ENCODE assay signal across 23 cellular contexts in the genomic region with DNA sequence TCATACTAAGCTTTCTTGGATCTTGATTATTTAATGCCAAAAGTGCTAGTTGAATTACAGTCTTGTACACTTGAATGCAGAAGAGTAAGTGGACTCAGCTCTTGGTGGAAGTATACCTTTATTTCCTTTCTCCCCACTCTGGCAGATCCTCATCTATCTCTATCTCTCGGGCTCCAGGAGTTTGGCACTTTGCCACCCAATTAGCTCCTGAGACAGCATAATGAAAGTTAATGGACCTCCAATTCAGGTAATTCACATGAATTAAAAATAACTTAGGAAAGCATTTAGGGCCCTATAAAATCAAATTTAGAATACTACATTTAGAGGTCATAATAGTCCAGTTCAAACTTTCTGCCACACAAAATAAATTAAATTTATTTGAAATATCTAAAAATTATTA.
"Had no signal": no experiment of that assay in that cellular context is flagged by ENCODE, and none has a peak within 500 bp of the region (broad histone marks: within the 10 kb centered on the region; RNA-seq: fewer than 3 reads in every experiment).

No MANE protein-coding gene starts in this region.

- H3K9me3 ChIP-seq: esophagus squamous epithelium, gastroesophageal sphincter, neutrophil, ovary, prostate gland, upper lobe of left lung had no signal

- ATAC-seq: activated CD4-positive, alpha-beta T cell treated with anti-CD3 and anti-CD28 coated beads for 36 hours; activated T-cell treated with anti-CD3 and anti-CD28 coated beads, Interleukin-2, amount 50 U/mL, for 72 hours; gastroesophageal sphincter; left ventricle myocardium superior; stimulated activated naive CD8-positive, alpha-beta T cell treated with anti-CD3 and anti-CD28 coated beads, Interleukin-15, Interleukin-2, amounts not matched to agents 100 U/mL and 50 U/mL, for 24 hours had no signal

- DNase-seq: activated B cell treated with CpG ODN at 0.5 μM for 24 hours; activated CD4-positive, alpha-beta T cell treated with anti-CD3 and anti-CD28 coated beads for 36 hours; activated CD4-positive, alpha-beta T cell treated with anti-CD3 and anti-CD28 coated beads, Interleukin-2, amount 50 U/mL, for 48 hours; activated effector memory CD4-positive, alpha-beta T cell treated with Interleukin-2 at 50 U/mL for 16 hours; activated naive CD4-positive, alpha-beta T cell treated with anti-CD3 and anti-CD28 coated beads, Interleukin-2, amount 10 ng/mL, durations not matched to agents 7 days and 5 days; activated T-cell treated with anti-CD3 and anti-CD28 coated beads, Interleukin-2, amount 50 U/mL, for 72 hours; amygdala; cerebellar nuclear complex; esophagus squamous epithelium; head of caudate nucleus; hypothalamus; left ventricle myocardium superior; mammary epithelial cell; midbrain; ovary; spleen; stimulated activated CD4-positive, alpha-beta T cell treated with anti-CD3 and anti-CD28 coated beads, Interleukin-4, amount 100 ng/mL, for 1 hour; stimulated activated naive CD8-positive, alpha-beta T cell treated with anti-CD3 and anti-CD28 coated beads, Interleukin-15, Interleukin-2, amounts not matched to agents 100 U/mL and 50 U/mL, for 24 hours; upper lobe of left lung had no signal

- H3K4me3 ChIP-seq: coronary artery, esophagus squamous epithelium, gastroesophageal sphincter, ovary, prostate gland, spleen, upper lobe of left lung had no signal

- H3K27ac ChIP-seq: coronary artery, esophagus squamous epithelium, gastroesophageal sphincter, neutrophil, ovary, prostate gland, spleen, upper lobe of left lung had no signal

- H3K4me1 ChIP-seq: esophagus squamous epithelium, gastroesophageal sphincter, prostate gland, spleen, upper lobe of left lung had no signal

- H3K36me3 ChIP-seq: esophagus squamous epithelium, gastroesophageal sphincter, neutrophil, ovary, prostate gland, spleen, upper lobe of left lung had no signal

- H3K27me3 ChIP-seq: esophagus squamous epithelium, gastroesophageal sphincter, neutrophil, ovary, spleen, upper lobe of left lung had no signal
